Comparison of ENCODE assay signal across 25 cellular contexts in genomic region chr17:74071280-74071679, GRCh38.
DNase-seq lines count a peak whose midpoint lies in the region; ATAC-seq, FAIRE-seq and TF ChIP-seq lines count a peak whose summit lies in the region.
"Had no signal": no experiment of that assay in that cellular context is flagged by ENCODE, and none has a peak within 500 bp of the region (broad histone marks: within the 10 kb centered on the region; RNA-seq: fewer than 3 reads in every experiment).

No MANE protein-coding gene starts in this region.

- H3K9ac ChIP-seq in K562 (ENCODE audit: insufficient read depth in 1 of 2, low read depth in 2 of 2, low read length in 2 of 2) = no peak overlapping the region

- ATAC-seq in K562 (no peak), GM21360 (IDR thresholded peaks at IDR 0.05; ENCODE audit: unreplicated experiment) (no peak)
- ATAC-seq: GM23338, HCT116 had no signal

- no peak for FAIRE-seq in K562 (lab: Jason Lieb, UNC)
- FAIRE-seq: A204.1, D721Med, GM12892, GM18507 had no signal

- no peaks in the 10 kb centered on the region for H3K9me3 ChIP-seq in K562 (replicated peaks; ENCODE audit: control insufficient read depth, insufficient read depth, low read depth, low read length)
- H3K9me3 ChIP-seq: BE2C had no signal

- H3K9me1 ChIP-seq in K562 (ENCODE audit: control insufficient read depth, insufficient read depth, low read length) = no peaks in the 10 kb centered on the region

- no peak overlapping the region for H2AFZ ChIP-seq in K562 (ENCODE audit: low read depth, low read length)
- H2AFZ ChIP-seq: GM23338 had no signal

- H3K4me3 ChIP-seq in K562 = no peak overlapping the region
- H3K4me3 ChIP-seq: GM23338 had no signal

- no peak for TF ChIP-seq RAD21 in Ishikawa (IDR thresholded peaks at IDR 0.05; ENCODE audit: low read depth)
- TF ChIP-seq RAD21 in K562 (CRISPR knock-in tag; conservative IDR thresholded peaks at IDR 0.05 in 1 of 2, IDR thresholded peaks at IDR 0.05 in 1 of 2) = no peak

- POLR2A ChIA-PET in K562 (lab: Yijun Ruan, JAX) = no interaction called here

- no peaks in the 10 kb centered on the region for H3K79me2 ChIP-seq in K562 (ENCODE audit: control insufficient read depth, insufficient read depth, low read length)

- TF ChIP-seq EP300 in Ishikawa (IDR thresholded peaks at IDR 0.05; ENCODE audit: borderline replicate concordance) = no peak
- no peak for TF ChIP-seq EP300 in K562 (IDR thresholded peaks at IDR 0.05; ENCODE audit: low read length)

- H3K27ac ChIP-seq in K562 (ENCODE audit: extremely low read depth, low read depth, low read length) = no peak overlapping the region
- H3K27ac ChIP-seq: HL-60 had no signal

- in situ Hi-C loops in K562 (cut with MboI) = no loop called here

- intact Hi-C loops in K562 (cut with micrococcal nuclease) = no loop called here

- WGBS in K562 (ENCODE audit: insufficient coverage, low coverage, missing lambda C conversion rate) = 0% methylated on average over 5 of the region's 6 CpGs

- H3K4me1 ChIP-seq in K562 (replicated peaks in 1 of 2; ENCODE audit: control insufficient read depth in 2 of 2, insufficient read depth in 2 of 2, low read length in 2 of 2) = no peaks in the 10 kb centered on the region
- H3K4me1 ChIP-seq: BE2C, Caco-2 had no signal

- no peak for TF ChIP-seq CTCF in K562 (IDR thresholded peaks at IDR 0.05 in 2 of 3, conservative IDR thresholded peaks at IDR 0.05 in 1 of 3; ENCODE audit: insufficient read depth in 2 of 3, low read depth in 1 of 3, low read length in 3 of 3)

- no peak for TF ChIP-seq POLR2A in K562 (conservative IDR thresholded peaks at IDR 0.05)

- DNase-seq in NCI-H345 (lab: John Stamatoyannopoulos, UW) = peak; percentile 21
- no peak for DNase-seq in NCI-H345 treated with DMSO at 0.1 percent for 48 hours (lab: John Stamatoyannopoulos, UW; ENCODE audit: unreplicated experiment)
- DNase-seq in K562 (ENCODE audit: extremely low read depth in 1 of 4, low spot score in 3 of 4) = no peak
- no peak for DNase-seq in A172 (ENCODE audit: low spot score)
- DNase-seq: ACHN; BE2C; C1 segment of cervical spinal cord; Caco-2; CD4-positive, CD25-positive, alpha-beta regulatory T cell; CD8-positive, alpha-beta memory T cell; DMS153; DMS79; GDM1; H7; HFFc6; IMR-90 had no signal

- H4K20me1 ChIP-seq in K562 (replicated peaks; ENCODE audit: control insufficient read depth, insufficient read depth, low read length) = no peaks in the 10 kb centered on the region

- no TSS peak for BruUV-seq in K562 (replicated peaks; lab: Mats Ljungman, UMichigan)

- H3K36me3 ChIP-seq in K562 (ENCODE audit: control insufficient read depth, insufficient read depth, low read length) = no peaks in the 10 kb centered on the region
- H3K36me3 ChIP-seq: BE2C had no signal

- H3K4me2 ChIP-seq in K562 (ENCODE audit: insufficient read depth, low read length) = no peak overlapping the region
- H3K4me2 ChIP-seq: GM23338 had no signal

- CTCF ChIA-PET in K562 (lab: Yijun Ruan, JAX; ENCODE audit: low intra/inter-chr PET ratio) = interaction anchor here (0.6 kb wide), 1 partner anchor 668 kb away, joined by 4 read pairs; no protein-coding TSS in a partner anchor

- H3K27me3 ChIP-seq in K562 (ENCODE audit: control insufficient read depth in 2 of 2, insufficient read depth in 2 of 2, low read length in 2 of 2) = no peaks in the 10 kb centered on the region; a peak in 1 of 5 replicates
- H3K27me3 ChIP-seq: BE2C had no signal

TF ChIP-seq in Ishikawa, 13 proteins besides CTCF, POLR2A, EP300 and RAD21:
- TF ChIP-seq MAX (IDR thresholded peaks at IDR 0.05) (no peak), USF1 (IDR thresholded peaks at IDR 0.05) (peak; percentile 36; the same call in 1 of the 2 replicates), EGR1 (IDR thresholded peaks at IDR 0.05) (no peak)

TF ChIP-seq in K562, 482 proteins besides CTCF, POLR2A, EP300 and RAD21:
- TF ChIP-seq MED1 (CRISPR knock-in tag; IDR thresholded peaks at IDR 0.05; ENCODE audit: borderline replicate concordance) (no peak), USF2 (CRISPR knock-in tag; IDR thresholded peaks at IDR 0.05) (peak; percentile 24; the same call in 1 of the 2 replicates)
